Comparison of ENCODE assay signal across 1 cellular context in genomic region chr5:173331956-173332479, GRCh38.
TF ChIP-seq lines count a peak whose summit lies in the region.

No MANE protein-coding gene starts in this region.

TF ChIP-seq in K562, 482 proteins besides CTCF, POLR2A, EP300 and RAD21 (continued from another document and continues in another):
- TF ChIP-seq TFAP4 (CRISPR knock-in tag; IDR thresholded peaks at IDR 0.05; ENCODE audit: borderline replicate concordance) (peak; percentile 48; the same call in 1 of the 2 replicates), ELF1 (tag; IDR thresholded peaks at IDR 0.05) (peak; percentile 69; the same call in 1 of the 2 replicates), GTF2A2 (tag; IDR thresholded peaks at IDR 0.05) (no peak), USF2 (CRISPR knock-in tag; IDR thresholded peaks at IDR 0.05) (peak; percentile 69), TCF3 (CRISPR knock-in tag; IDR thresholded peaks at IDR 0.05) (no peak), ZNF830 (CRISPR knock-in tag; IDR thresholded peaks at IDR 0.05) (no peak), RB1 (IDR thresholded peaks at IDR 0.05; ENCODE audit: low read depth) (peak; percentile 76; the same call in 1 of the 2 replicates), RBBP5 (IDR thresholded peaks at IDR 0.05; ENCODE audit: borderline replicate concordance, insufficient read depth, low read length, poor library complexity, severe bottlenecking) (no peak), HDAC2 (IDR thresholded peaks at IDR 0.05) (peak; percentile 55; the same call in 1 of the 2 replicates), ZNF24 (IDR thresholded peaks at IDR 0.05) (0 out of 2 replicates have a peak, but pooled peaks have one; percentile 2), ZNF431 (CRISPR knock-in tag; IDR thresholded peaks at IDR 0.05) (0 out of 2 replicates have a peak, but pooled peaks have one; percentile 37), CTBP1 (IDR thresholded peaks at IDR 0.05; ENCODE audit: borderline replicate concordance) (peak; percentile 72; the same call in 1 of the 2 replicates), MAFK (IDR thresholded peaks at IDR 0.05; ENCODE audit: low read length) (peak; percentile 47; the same call in 1 of the 2 replicates), ZNF764 (CRISPR knock-in tag; IDR thresholded peaks at IDR 0.05; ENCODE audit: low read depth) (no peak), STAG1 (CRISPR knock-in tag; IDR thresholded peaks at IDR 0.05; ENCODE audit: borderline replicate concordance) (peak; percentile 71; the same call in 1 of the 2 replicates), BCOR (IDR thresholded peaks at IDR 0.05) (0 out of 2 replicates have a peak, but pooled peaks have one; percentile 9), ZKSCAN3 (CRISPR knock-in tag; IDR thresholded peaks at IDR 0.05) (no peak), KDM2B (CRISPR knock-in tag; IDR thresholded peaks at IDR 0.05) (no peak), ZNF263 (CRISPR knock-in tag; IDR thresholded peaks at IDR 0.05; ENCODE audit: borderline replicate concordance) (0 out of 2 replicates have a peak, but pooled peaks have one; percentile 12), JUND (IDR thresholded peaks at IDR 0.05; ENCODE audit: borderline replicate concordance, low read depth, low read length) (peak; percentile 59; the same call in 1 of the 2 replicates), JUND (tag; IDR thresholded peaks at IDR 0.05; ENCODE audit: borderline replicate concordance, low read depth, low read length) (peak; percentile 49; the same call in 2 of the 3 replicates), CEBPB (tag; IDR thresholded peaks at IDR 0.05) (no peak), MYNN (IDR thresholded peaks at IDR 0.05) (no peak), MYNN (CRISPR knock-in tag; IDR thresholded peaks at IDR 0.05) (no peak), MAZ (CRISPR knock-in tag; conservative IDR thresholded peaks at IDR 0.05 in 1 of 2, IDR thresholded peaks at IDR 0.05 in 1 of 2) (peak in 1 of 2 experiments; percentile 86; a peak in 3 of 4 replicates), HDAC1 (IDR thresholded peaks at IDR 0.05) (peak in 1 of 2 experiments; percentile 76; a peak in 2 of 4 replicates), CXXC5 (CRISPR knock-in tag; IDR thresholded peaks at IDR 0.05) (peak; percentile 51), ETV5 (CRISPR knock-in tag; IDR thresholded peaks at IDR 0.05; ENCODE audit: low read depth) (peak; percentile 65), ARHGAP35 (IDR thresholded peaks at IDR 0.05; ENCODE audit: partially characterized antibody) (no peak), MAFG (tag; conservative IDR thresholded peaks at IDR 0.05) (peak; percentile 66), BCLAF1 (IDR thresholded peaks at IDR 0.05; ENCODE audit: borderline replicate concordance in 1 of 2, control insufficient read depth in 1 of 2, low read depth in 2 of 2, low read length in 1 of 2) (no peak), SIN3A (IDR thresholded peaks at IDR 0.05; ENCODE audit: borderline replicate concordance in 2 of 2, control insufficient read depth in 1 of 2, low read depth in 2 of 2, low read length in 2 of 2) (peak; percentile 53 to 73; a peak in 1 of 4 replicates), SRF (CRISPR knock-in tag; IDR thresholded peaks at IDR 0.05) (no peak), EP400 (IDR thresholded peaks at IDR 0.05) (peak; percentile 76), ZNF717 (CRISPR knock-in tag; IDR thresholded peaks at IDR 0.05) (no peak), CREM (IDR thresholded peaks at IDR 0.05; ENCODE audit: low read depth) (peak; percentile 69), ARID2 (IDR thresholded peaks at IDR 0.05) (peak; percentile 94), GABPB1 (CRISPR knock-in tag; IDR thresholded peaks at IDR 0.05) (peak; percentile 47; the same call in 1 of the 2 replicates), MTA3 (IDR thresholded peaks at IDR 0.05; ENCODE audit: borderline replicate concordance) (peak; percentile 60; the same call in 1 of the 2 replicates), L3MBTL2 (IDR thresholded peaks at IDR 0.05) (peak; percentile 96), MXI1 (IDR thresholded peaks at IDR 0.05; ENCODE audit: low read depth, low read length) (peak; percentile 76), LEF1 (IDR thresholded peaks at IDR 0.05) (no peak), SMC3 (conservative IDR thresholded peaks at IDR 0.05; ENCODE audit: insufficient read depth, low read depth, low read length) (peak; percentile 99), RBFOX2 (IDR thresholded peaks at IDR 0.05; ENCODE audit: low read depth, low read length) (0 out of 2 replicates have a peak, but pooled peaks have one; percentile 28), SMARCA5 (IDR thresholded peaks at IDR 0.05) (no peak)
- TF ChIP-seq, protein P1, sequence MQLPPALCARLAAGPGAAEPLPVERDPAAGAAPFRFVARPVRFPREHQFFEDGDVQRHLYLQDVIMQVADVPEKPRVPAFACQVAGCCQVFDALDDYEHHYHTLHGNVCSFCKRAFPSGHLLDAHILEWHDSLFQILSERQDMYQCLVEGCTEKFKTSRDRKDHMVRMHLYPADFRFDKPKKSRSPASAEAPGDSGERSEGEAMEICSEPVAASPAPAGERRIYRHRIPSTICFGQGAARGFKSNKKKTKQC (CRISPR knock-in tag; IDR thresholded peaks at IDR 0.05): peak; percentile 51; the same call in 1 of the 2 replicates
- TF ChIP-seq, protein P2, sequence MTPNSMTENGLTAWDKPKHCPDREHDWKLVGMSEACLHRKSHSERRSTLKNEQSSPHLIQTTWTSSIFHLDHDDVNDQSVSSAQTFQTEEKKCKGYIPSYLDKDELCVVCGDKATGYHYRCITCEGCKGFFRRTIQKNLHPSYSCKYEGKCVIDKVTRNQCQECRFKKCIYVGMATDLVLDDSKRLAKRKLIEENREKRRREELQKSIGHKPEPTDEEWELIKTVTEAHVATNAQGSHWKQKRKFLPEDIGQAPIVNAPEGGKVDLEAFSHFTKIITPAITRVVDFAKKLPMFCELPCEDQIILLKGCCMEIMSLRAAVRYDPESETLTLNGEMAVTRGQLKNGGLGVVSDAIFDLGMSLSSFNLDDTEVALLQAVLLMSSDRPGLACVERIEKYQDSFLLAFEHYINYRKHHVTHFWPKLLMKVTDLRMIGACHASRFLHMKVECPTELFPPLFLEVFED (CRISPR knock-in tag; conservative IDR thresholded peaks at IDR 0.05): no peak
- TF ChIP-seq, protein P3, sequence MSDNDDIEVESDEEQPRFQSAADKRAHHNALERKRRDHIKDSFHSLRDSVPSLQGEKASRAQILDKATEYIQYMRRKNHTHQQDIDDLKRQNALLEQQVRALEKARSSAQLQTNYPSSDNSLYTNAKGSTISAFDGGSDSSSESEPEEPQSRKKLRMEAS (CRISPR knock-in tag; IDR thresholded peaks at IDR 0.05): peak; percentile 96
- TF ChIP-seq, protein P4, sequence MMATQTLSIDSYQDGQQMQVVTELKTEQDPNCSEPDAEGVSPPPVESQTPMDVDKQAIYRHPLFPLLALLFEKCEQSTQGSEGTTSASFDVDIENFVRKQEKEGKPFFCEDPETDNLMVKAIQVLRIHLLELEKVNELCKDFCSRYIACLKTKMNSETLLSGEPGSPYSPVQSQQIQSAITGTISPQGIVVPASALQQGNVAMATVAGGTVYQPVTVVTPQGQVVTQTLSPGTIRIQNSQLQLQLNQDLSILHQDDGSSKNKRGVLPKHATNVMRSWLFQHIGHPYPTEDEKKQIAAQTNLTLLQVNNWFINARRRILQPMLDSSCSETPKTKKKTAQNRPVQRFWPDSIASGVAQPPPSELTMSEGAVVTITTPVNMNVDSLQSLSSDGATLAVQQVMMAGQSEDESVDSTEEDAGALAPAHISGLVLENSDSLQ (IDR thresholded peaks at IDR 0.05): no peak
- TF ChIP-seq, protein P5, sequence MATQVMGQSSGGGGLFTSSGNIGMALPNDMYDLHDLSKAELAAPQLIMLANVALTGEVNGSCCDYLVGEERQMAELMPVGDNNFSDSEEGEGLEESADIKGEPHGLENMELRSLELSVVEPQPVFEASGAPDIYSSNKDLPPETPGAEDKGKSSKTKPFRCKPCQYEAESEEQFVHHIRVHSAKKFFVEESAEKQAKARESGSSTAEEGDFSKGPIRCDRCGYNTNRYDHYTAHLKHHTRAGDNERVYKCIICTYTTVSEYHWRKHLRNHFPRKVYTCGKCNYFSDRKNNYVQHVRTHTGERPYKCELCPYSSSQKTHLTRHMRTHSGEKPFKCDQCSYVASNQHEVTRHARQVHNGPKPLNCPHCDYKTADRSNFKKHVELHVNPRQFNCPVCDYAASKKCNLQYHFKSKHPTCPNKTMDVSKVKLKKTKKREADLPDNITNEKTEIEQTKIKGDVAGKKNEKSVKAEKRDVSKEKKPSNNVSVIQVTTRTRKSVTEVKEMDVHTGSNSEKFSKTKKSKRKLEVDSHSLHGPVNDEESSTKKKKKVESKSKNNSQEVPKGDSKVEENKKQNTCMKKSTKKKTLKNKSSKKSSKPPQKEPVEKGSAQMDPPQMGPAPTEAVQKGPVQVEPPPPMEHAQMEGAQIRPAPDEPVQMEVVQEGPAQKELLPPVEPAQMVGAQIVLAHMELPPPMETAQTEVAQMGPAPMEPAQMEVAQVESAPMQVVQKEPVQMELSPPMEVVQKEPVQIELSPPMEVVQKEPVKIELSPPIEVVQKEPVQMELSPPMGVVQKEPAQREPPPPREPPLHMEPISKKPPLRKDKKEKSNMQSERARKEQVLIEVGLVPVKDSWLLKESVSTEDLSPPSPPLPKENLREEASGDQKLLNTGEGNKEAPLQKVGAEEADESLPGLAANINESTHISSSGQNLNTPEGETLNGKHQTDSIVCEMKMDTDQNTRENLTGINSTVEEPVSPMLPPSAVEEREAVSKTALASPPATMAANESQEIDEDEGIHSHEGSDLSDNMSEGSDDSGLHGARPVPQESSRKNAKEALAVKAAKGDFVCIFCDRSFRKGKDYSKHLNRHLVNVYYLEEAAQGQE (CRISPR knock-in tag; IDR thresholded peaks at IDR 0.05; ENCODE audit: low read depth): no peak
- TF ChIP-seq, protein P6, sequence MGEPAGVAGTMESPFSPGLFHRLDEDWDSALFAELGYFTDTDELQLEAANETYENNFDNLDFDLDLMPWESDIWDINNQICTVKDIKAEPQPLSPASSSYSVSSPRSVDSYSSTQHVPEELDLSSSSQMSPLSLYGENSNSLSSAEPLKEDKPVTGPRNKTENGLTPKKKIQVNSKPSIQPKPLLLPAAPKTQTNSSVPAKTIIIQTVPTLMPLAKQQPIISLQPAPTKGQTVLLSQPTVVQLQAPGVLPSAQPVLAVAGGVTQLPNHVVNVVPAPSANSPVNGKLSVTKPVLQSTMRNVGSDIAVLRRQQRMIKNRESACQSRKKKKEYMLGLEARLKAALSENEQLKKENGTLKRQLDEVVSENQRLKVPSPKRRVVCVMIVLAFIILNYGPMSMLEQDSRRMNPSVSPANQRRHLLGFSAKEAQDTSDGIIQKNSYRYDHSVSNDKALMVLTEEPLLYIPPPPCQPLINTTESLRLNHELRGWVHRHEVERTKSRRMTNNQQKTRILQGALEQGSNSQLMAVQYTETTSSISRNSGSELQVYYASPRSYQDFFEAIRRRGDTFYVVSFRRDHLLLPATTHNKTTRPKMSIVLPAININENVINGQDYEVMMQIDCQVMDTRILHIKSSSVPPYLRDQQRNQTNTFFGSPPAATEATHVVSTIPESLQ (CRISPR knock-in tag; IDR thresholded peaks at IDR 0.05): 0 out of 2 replicates have a peak, but pooled peaks have one; percentile 75
